In genomic region chr12:10304161-10304574, GRCh38 we compare ENCODE assay signal across 13 cellular contexts. TPM values are rescaled to one million over a fixed set of nuclear protein-coding genes. Genes with fewer than 3 reads are reported as not detected.
DNase-seq lines count a peak whose midpoint lies in the region; ATAC-seq lines count a peak whose summit lies in the region.
"Had no signal": no experiment of that assay in that cellular context is flagged by ENCODE, and none has a peak within 500 bp of the region (broad histone marks: within the 10 kb centered on the region; RNA-seq: fewer than 3 reads in every experiment).

No MANE protein-coding gene starts in this region.

- intact Hi-C loops in activated CD4-positive, alpha-beta memory T cell treated with anti-CD3 and anti-CD28 coated beads for 36 hours (cut with micrococcal nuclease), result loop anchor here (1.0 to 10.0 kb wide), 11 partner anchors 11 to 562 kb away; partner anchors contain the start of genes CLEC2B, GABARAPL1, STYK1 and YBX3

- peak; percentile 45 for DNase-seq in stimulated activated CD4-positive, alpha-beta T cell treated with anti-CD3 and anti-CD28 coated beads, Interleukin-15, amount 100 ng/mL, for 24 hours
- no peak for DNase-seq in stimulated activated CD4-positive, alpha-beta T cell treated with anti-CD3 and anti-CD28 coated beads, Interleukin-2, amount 100 ng/mL, for 48 hours
- DNase-seq in activated CD4-positive, alpha-beta memory T cell treated with anti-CD3 and anti-CD28 coated beads for 36 hours, result peak; percentile 65
- DNase-seq in fibroblast of peridontal ligament (ENCODE audit: extremely low read depth), result peak; percentile 59
- DNase-seq in stromal cell of bone marrow (ENCODE audit: low read depth), result peak; percentile 35
- no peak for DNase-seq in NCI-H187 treated with DMSO at 0.1 percent for 48 hours (lab: John Stamatoyannopoulos, UW)
- DNase-seq in NCI-H146 (lab: John Stamatoyannopoulos, UW), result no peak
- DNase-seq: gastrocnemius medialis, NCI-H1048, right cardiac atrium had no signal

- POLR2A ChIA-PET in activated CD4-positive, alpha-beta memory T cell treated with anti-CD3 and anti-CD28 coated beads for 36 hours (lab: Charles Lee), result interaction anchor here (0.7 to 3.0 kb wide), 4 partner anchors 14 to 80 kb away, joined by 3 to 14 read pairs (median 4); no protein-coding TSS in a partner anchor

- CTCF ChIA-PET in activated CD4-positive, alpha-beta memory T cell treated with anti-CD3 and anti-CD28 coated beads for 36 hours (lab: Charles Lee), result interaction anchor here (0.7 to 1.9 kb wide), 3 partner anchors 16 to 446 kb away, joined by 3 to 7 read pairs (median 7); no protein-coding TSS in a partner anchor

- peaks cover 44% of the 10 kb centered on the region for H3K4me1 Mint-ChIP-seq in activated CD4-positive, alpha-beta memory T cell treated with anti-CD3 and anti-CD28 coated beads for 36 hours (ENCODE audit: low read depth)
- H3K4me1 Mint-ChIP-seq: brain; CD4-positive, CD25-positive, alpha-beta regulatory T cell had no signal

- H3K9me3 Mint-ChIP-seq in activated CD4-positive, alpha-beta memory T cell treated with anti-CD3 and anti-CD28 coated beads for 36 hours, result no peaks in the 10 kb centered on the region

- H3K27me3 Mint-ChIP-seq in activated CD4-positive, alpha-beta memory T cell treated with anti-CD3 and anti-CD28 coated beads for 36 hours, result peaks cover 21% of the 10 kb centered on the region
- H3K27me3 Mint-ChIP-seq: brain had no signal

- no peaks in the 10 kb centered on the region for H3K36me3 Mint-ChIP-seq in activated CD4-positive, alpha-beta memory T cell treated with anti-CD3 and anti-CD28 coated beads for 36 hours
- H3K36me3 Mint-ChIP-seq: brain; CD4-positive, CD25-positive, alpha-beta regulatory T cell had no signal

- H3K4me3 Mint-ChIP-seq in activated CD4-positive, alpha-beta memory T cell treated with anti-CD3 and anti-CD28 coated beads for 36 hours, result no peak overlapping the region
- H3K4me3 Mint-ChIP-seq: brain; CD4-positive, CD25-positive, alpha-beta regulatory T cell had no signal

- H3K27ac Mint-ChIP-seq in activated CD4-positive, alpha-beta memory T cell treated with anti-CD3 and anti-CD28 coated beads for 36 hours, result peak overlapping the region; percentile 46
- H3K27ac Mint-ChIP-seq: brain; CD4-positive, CD25-positive, alpha-beta regulatory T cell had no signal

- ATAC-seq in GM21529 (IDR thresholded peaks at IDR 0.05; ENCODE audit: unreplicated experiment), result no peak
- ATAC-seq: gastrocnemius medialis, right cardiac atrium had no signal

RNA-seq across cellular contexts. Expression of gene KLRD1, which starts 3.5 kb away (rescaled TPM):
- under 1 TPM; 0.22 to 0.26 TPM for total RNA-seq in activated CD4-positive, alpha-beta memory T cell treated with anti-CD3 and anti-CD28 coated beads for 36 hours

Comparison
In these comparisons a context has a peak if more than half of its experiments do, and no peak if none do; other contexts are left out.
1. DNase-seq: peak in stimulated activated CD4-positive, alpha-beta T cell treated with anti-CD3 and anti-CD28 coated beads, Interleukin-15, amount 100 ng/mL, for 24 hours (single experiment), activated CD4-positive, alpha-beta memory T cell treated with anti-CD3 and anti-CD28 coated beads for 36 hours (single experiment), fibroblast of peridontal ligament (single experiment) and stromal cell of bone marrow (single experiment); none in stimulated activated CD4-positive, alpha-beta T cell treated with anti-CD3 and anti-CD28 coated beads, Interleukin-2, amount 100 ng/mL, for 48 hours (0 of 2), NCI-H187 treated with DMSO at 0.1 percent for 48 hours (single experiment) and NCI-H146 (single experiment).